Comparison of ENCODE assay signal across 17 cellular contexts in the genomic region with DNA sequence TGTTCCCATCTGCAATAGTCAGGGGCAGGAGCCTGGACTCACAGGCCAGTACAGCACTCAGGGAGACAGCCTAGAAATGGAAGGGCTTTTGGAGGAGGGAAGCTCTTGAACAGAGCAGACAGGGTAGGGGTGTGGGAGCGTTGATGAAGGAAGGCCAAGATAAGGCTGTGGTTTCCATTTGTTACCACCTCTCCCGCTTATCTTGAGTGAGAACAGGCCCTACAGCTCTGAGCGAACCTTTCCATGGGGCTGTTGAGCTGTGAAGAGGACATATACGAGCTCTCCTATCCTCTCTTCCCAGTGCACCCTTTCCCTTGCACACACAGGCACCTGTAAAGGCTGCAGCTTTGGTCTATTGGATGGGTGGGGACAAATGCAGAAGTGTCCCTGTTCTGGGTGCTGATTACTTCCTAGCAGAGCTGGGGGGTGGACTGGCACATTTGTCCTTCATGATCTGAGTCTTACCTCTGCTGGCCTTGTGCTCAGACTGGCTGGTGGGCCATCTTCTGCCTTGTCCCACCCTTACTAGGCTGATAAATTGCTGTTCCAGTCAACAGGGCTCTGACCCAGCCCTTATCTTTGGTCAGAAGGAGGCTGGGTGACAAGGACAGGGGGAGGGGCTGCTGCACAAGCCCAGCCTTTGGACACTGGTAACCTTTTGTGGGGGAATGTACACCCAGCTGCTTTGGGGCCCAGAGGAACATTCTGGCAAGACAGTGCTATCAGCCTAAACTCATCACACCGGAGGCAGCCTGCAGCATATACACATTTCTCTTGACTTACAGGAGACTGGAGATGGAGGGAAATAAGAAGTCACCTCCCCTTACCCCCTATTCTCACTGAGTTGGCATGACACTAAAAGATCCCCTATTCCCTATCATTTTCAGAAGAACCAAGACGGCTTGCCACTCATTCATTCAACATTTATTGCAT.
DNase-seq lines count a peak whose midpoint lies in the region; ATAC-seq and TF ChIP-seq lines count a peak whose summit lies in the region.
"Had no signal": no experiment of that assay in that cellular context is flagged by ENCODE, and none has a peak within 500 bp of the region (broad histone marks: within the 10 kb centered on the region; RNA-seq: fewer than 3 reads in every experiment).

No MANE protein-coding gene starts in this region.

- no peak overlapping the region for H3K9ac ChIP-seq in mammary epithelial cell (ENCODE audit: insufficient read depth, low read length)

- H3K4me3 ChIP-seq in mammary epithelial cell (replicated peaks in 1 of 3; ENCODE audit: insufficient read depth in 1 of 3, low read depth in 2 of 3, low read length in 3 of 3) (no peak overlapping the region), right cardiac atrium (ENCODE audit: low read length) (no peak overlapping the region), upper lobe of right lung (no peak overlapping the region), aorta (ENCODE audit: low read length in 2 of 2) (no peak overlapping the region)
- H3K4me3 ChIP-seq: SJSA1 had no signal

- no peaks in the 10 kb centered on the region for H3K4me1 ChIP-seq in mammary epithelial cell (ENCODE audit: insufficient read depth, low read length)
- H3K4me1 ChIP-seq in right cardiac atrium (ENCODE audit: control insufficient read depth, insufficient read depth, low read length): peaks cover 44% of the 10 kb centered on the region
- peaks cover 47% of the 10 kb centered on the region for H3K4me1 ChIP-seq in upper lobe of right lung
- peaks cover 5% of the 10 kb centered on the region in 2 donors for H3K4me1 ChIP-seq in aorta (ENCODE audit: control insufficient read depth in 1 of 2, insufficient read depth in 2 of 2, low read length in 2 of 2)
- H3K4me1 ChIP-seq: SJSA1 had no signal

- H3K4me1 Mint-ChIP-seq in MCF 10A (ENCODE audit: insufficient read depth, unreplicated experiment): peaks cover 51% of the 10 kb centered on the region
- peaks cover 40% of the 10 kb centered on the region for H3K4me1 Mint-ChIP-seq in activated T-helper 1 cell treated with anti-CD3 and anti-CD28 coated beads, Interleukin-12 subunit alpha, Interleukin-12 subunit beta, Interleukin-2, Interleukin-4 antibody, amounts not matched to agents 30 ng/mL and 10 ng/mL and 1 ng/mL, durations not matched to agents 14 hours and 24 hours and 36 hours (ENCODE audit: low read depth)

- no peaks in the 10 kb centered on the region for H3K36me3 ChIP-seq in mammary epithelial cell (ENCODE audit: insufficient read depth, low read length)
- H3K36me3 ChIP-seq in upper lobe of right lung: peaks cover 29% of the 10 kb centered on the region
- peaks cover 0 to 2% of the 10 kb centered on the region in 2 donors for H3K36me3 ChIP-seq in aorta (ENCODE audit: control insufficient read depth in 1 of 2, insufficient read depth in 2 of 2, low read length in 1 of 2)
- H3K36me3 ChIP-seq: SJSA1 had no signal

- no peaks in the 10 kb centered on the region for H3K9me3 ChIP-seq in mammary epithelial cell (replicated peaks; ENCODE audit: insufficient read depth, low read length)
- H3K9me3 ChIP-seq in right cardiac atrium (ENCODE audit: control insufficient read depth, low read length): no peaks in the 10 kb centered on the region
- H3K9me3 ChIP-seq in upper lobe of right lung: no peaks in the 10 kb centered on the region
- no peaks in the 10 kb centered on the region for H3K9me3 ChIP-seq in aorta (ENCODE audit: control insufficient read depth, low read length)
- H3K9me3 ChIP-seq: SJSA1 had no signal

- TF ChIP-seq CTCF in MCF 10A (IDR thresholded peaks at IDR 0.05; ENCODE audit: unreplicated experiment): no peak
- TF ChIP-seq CTCF in mammary epithelial cell (conservative IDR thresholded peaks at IDR 0.05 in 1 of 2, IDR thresholded peaks at IDR 0.05 in 1 of 2; ENCODE audit: extremely low read depth in 1 of 2, insufficient read depth in 1 of 2, low read depth in 1 of 2, low read length in 2 of 2): no peak
- no peak for TF ChIP-seq CTCF in upper lobe of right lung (IDR thresholded peaks at IDR 0.05)

- H4K20me1 ChIP-seq in mammary epithelial cell (ENCODE audit: insufficient read depth, low read length): no peaks in the 10 kb centered on the region

- no peaks in the 10 kb centered on the region for H3K27me3 ChIP-seq in mammary epithelial cell (ENCODE audit: insufficient read depth, low read length)
- H3K27me3 ChIP-seq in right cardiac atrium (ENCODE audit: control insufficient read depth, insufficient read depth): no peaks in the 10 kb centered on the region
- H3K27me3 ChIP-seq in upper lobe of right lung: no peaks in the 10 kb centered on the region
- H3K27me3 ChIP-seq in aorta (ENCODE audit: control insufficient read depth in 1 of 2, insufficient read depth in 2 of 2, low read length in 1 of 2): no peaks in the 10 kb centered on the region
- H3K27me3 ChIP-seq: SJSA1 had no signal

- no peak overlapping the region for H3K4me3 Mint-ChIP-seq in MCF 10A (ENCODE audit: unreplicated experiment)
- peak overlapping the region; percentile 13 for H3K4me3 Mint-ChIP-seq in activated T-helper 1 cell treated with anti-CD3 and anti-CD28 coated beads, Interleukin-12 subunit alpha, Interleukin-12 subunit beta, Interleukin-2, Interleukin-4 antibody, amounts not matched to agents 30 ng/mL and 10 ng/mL and 1 ng/mL, durations not matched to agents 14 hours and 24 hours and 36 hours
- H3K4me3 Mint-ChIP-seq: memory B cell had no signal

- CTCF ChIA-PET in MCF 10A (lab: Yijun Ruan, JAX) (interaction anchor here (0.6 to 1.2 kb wide), 3 partner anchors 13 to 911 kb away, joined by 3 read pairs; no protein-coding TSS in a partner anchor), mammary epithelial cell (lab: Charles Lee; ENCODE audit: low non-redundant PET) (no interaction called here)

- H3K36me3 Mint-ChIP-seq in MCF 10A (ENCODE audit: insufficient read depth, unreplicated experiment): no peaks in the 10 kb centered on the region
- H3K36me3 Mint-ChIP-seq in activated T-helper 1 cell treated with anti-CD3 and anti-CD28 coated beads, Interleukin-12 subunit alpha, Interleukin-12 subunit beta, Interleukin-2, Interleukin-4 antibody, amounts not matched to agents 30 ng/mL and 10 ng/mL and 1 ng/mL, durations not matched to agents 14 hours and 24 hours and 36 hours (ENCODE audit: low read depth): no peaks in the 10 kb centered on the region
- H3K36me3 Mint-ChIP-seq: memory B cell had no signal

- no peaks in the 10 kb centered on the region for H3K27me3 Mint-ChIP-seq in MCF 10A (ENCODE audit: insufficient read depth, unreplicated experiment)
- H3K27me3 Mint-ChIP-seq in activated T-helper 1 cell treated with anti-CD3 and anti-CD28 coated beads, Interleukin-12 subunit alpha, Interleukin-12 subunit beta, Interleukin-2, Interleukin-4 antibody, amounts not matched to agents 30 ng/mL and 10 ng/mL and 1 ng/mL, durations not matched to agents 14 hours and 24 hours and 36 hours (ENCODE audit: insufficient read depth): peaks cover 3% of the 10 kb centered on the region

- H3K79me2 ChIP-seq in mammary epithelial cell (ENCODE audit: insufficient read depth, low read length): no peaks in the 10 kb centered on the region

- 75% methylated on average over 6 of the region's 6 CpGs for WGBS in mammary epithelial cell (ENCODE audit: low coverage, missing lambda C conversion rate)
- 53% methylated on average over 6 of the region's 6 CpGs for WGBS in right cardiac atrium
- WGBS in aorta, 2 donors: 84 to 89% methylated on average over 6 of the region's 6 CpGs

- dilution Hi-C loops in mammary epithelial cell (cut with HindIII; ENCODE audit: low sequenced_read_pairs): no loop called here

- H3K27ac ChIP-seq in mammary epithelial cell (ENCODE audit: insufficient read depth, low read depth, low read length) (no peak overlapping the region), right cardiac atrium (ENCODE audit: low read length) (peak overlapping the region; percentile 20), upper lobe of right lung (no peak overlapping the region), aorta (ENCODE audit: low read depth in 1 of 2, low read length in 2 of 2) (no peak overlapping the region)
- H3K27ac ChIP-seq: SJSA1 had no signal

- DNase-seq in MCF 10A (ENCODE audit: unreplicated experiment): no peak
- no peak for DNase-seq in mammary epithelial cell
- DNase-seq in activated T-helper 1 cell treated with anti-CD3 and anti-CD28 coated beads, Interleukin-12 subunit alpha, Interleukin-12 subunit beta, Interleukin-2, Interleukin-4 antibody, amounts not matched to agents 30 ng/mL and 10 ng/mL and 1 ng/mL, durations not matched to agents 14 hours and 24 hours and 36 hours (ENCODE audit: low spot score): no peak
- peak in 1 of 3 donors; percentile 69 for DNase-seq in right cardiac atrium
- no peak for DNase-seq in upper lobe of right lung
- DNase-seq in aorta: no peak
- no peak for DNase-seq in nucleus accumbens (lab: John Stamatoyannopoulos, UW)
- no peak for DNase-seq in NCI-H2196 treated with DMSO at 0.1 percent for 48 hours (lab: John Stamatoyannopoulos, UW; ENCODE audit: unreplicated experiment)
- DNase-seq: activated CD4-positive, alpha-beta T cell treated with anti-CD3 and anti-CD28 coated beads for 1 hour; activated effector memory CD4-positive, alpha-beta T cell treated with Interleukin-2 at 50 U/mL for 16 hours; DMS79 treated with DMSO at 0.1 percent for 48 hours; hypothalamus; NCI-H1930; NCI-H774; stimulated activated CD4-positive, alpha-beta T cell treated with anti-CD3 and anti-CD28 coated beads, Interleukin-15, amount 100 ng/mL, for 24 hours had no signal

- no TSS peak for BruUV-seq in MCF 10A (replicated peaks; lab: Mats Ljungman, UMichigan)
- BruUV-seq in mammary epithelial cell (replicated peaks; lab: Mats Ljungman, UMichigan): no TSS peak

- ATAC-seq in right cardiac atrium (peak; percentile 67 to 76), upper lobe of right lung (peak; percentile 6), aorta (ENCODE audit: low FRiP score) (no peak)

- POLR2A ChIA-PET in MCF 10A (lab: Yijun Ruan, JAX): interaction anchor here (0.7 to 1.3 kb wide), 3 partner anchors 9 to 53 kb away, joined by 3 to 5 read pairs (median 4); no protein-coding TSS in a partner anchor

- no peak overlapping the region for H2AFZ ChIP-seq in mammary epithelial cell (ENCODE audit: low read depth, low read length)

- no peak overlapping the region for H3K4me2 ChIP-seq in mammary epithelial cell (ENCODE audit: insufficient read depth, low read depth, low read length)

- H3K27ac Mint-ChIP-seq in MCF 10A (ENCODE audit: low read depth, unreplicated experiment): peak overlapping the region; percentile 57
- H3K27ac Mint-ChIP-seq in activated T-helper 1 cell treated with anti-CD3 and anti-CD28 coated beads, Interleukin-12 subunit alpha, Interleukin-12 subunit beta, Interleukin-2, Interleukin-4 antibody, amounts not matched to agents 30 ng/mL and 10 ng/mL and 1 ng/mL, durations not matched to agents 14 hours and 24 hours and 36 hours: peak overlapping the region; percentile 24
- H3K27ac Mint-ChIP-seq: memory B cell had no signal

- in situ Hi-C loops in mammary epithelial cell (cut with MboI; ENCODE audit: low sequenced_read_pairs in 2 of 2): no loop called here

- no peaks in the 10 kb centered on the region for H3K9me3 Mint-ChIP-seq in MCF 10A (ENCODE audit: unreplicated experiment)
- no peaks in the 10 kb centered on the region for H3K9me3 Mint-ChIP-seq in activated T-helper 1 cell treated with anti-CD3 and anti-CD28 coated beads, Interleukin-12 subunit alpha, Interleukin-12 subunit beta, Interleukin-2, Interleukin-4 antibody, amounts not matched to agents 30 ng/mL and 10 ng/mL and 1 ng/mL, durations not matched to agents 14 hours and 24 hours and 36 hours
- H3K9me3 Mint-ChIP-seq: memory B cell had no signal

- intact Hi-C loops in MCF 10A (cut with micrococcal nuclease): no loop called here
- intact Hi-C loops in mammary epithelial cell (cut with micrococcal nuclease): no loop called here
- intact Hi-C loops in activated T-helper 1 cell treated with anti-CD3 and anti-CD28 coated beads, Interleukin-12 subunit alpha, Interleukin-12 subunit beta, Interleukin-2, Interleukin-4 antibody, amounts not matched to agents 30 ng/mL and 10 ng/mL and 1 ng/mL, durations not matched to agents 14 hours and 24 hours and 36 hours (cut with micrococcal nuclease): no loop called here
- intact Hi-C loops in right cardiac atrium (cut with DNase I): no loop called here
- intact Hi-C loops in upper lobe of right lung (cut with DNase I): no loop called here
- intact Hi-C loops in aorta (cut with DNase I): no loop called here
